Comparison of ENCODE assay signal across 13 cellular contexts in genomic region chr3:150555859-150556436, GRCh38.
"Had no signal": no experiment of that assay in that cellular context is flagged by ENCODE, and none has a peak within 500 bp of the region (broad histone marks: within the 10 kb centered on the region; RNA-seq: fewer than 3 reads in every experiment).

No MANE protein-coding gene starts in this region.

- H3K4me3 ChIP-seq: esophagus muscularis mucosa, pancreas, thyroid gland, uterus had no signal

- ATAC-seq: pancreas had no signal

- H3K36me3 ChIP-seq: uterus had no signal

- H3K27ac Mint-ChIP-seq: activated naive CD4-positive, alpha-beta T cell treated with anti-CD3 and anti-CD28 coated beads for 36 hours; activated T-helper 1 cell treated with anti-CD3 and anti-CD28 coated beads, Interleukin-12 subunit alpha, Interleukin-12 subunit beta, Interleukin-2, Interleukin-4 antibody, amounts not matched to agents 30 ng/mL and 10 ng/mL and 1 ng/mL, durations not matched to agents 14 hours and 24 hours and 36 hours had no signal

- H3K9me3 Mint-ChIP-seq: activated naive CD4-positive, alpha-beta T cell treated with anti-CD3 and anti-CD28 coated beads for 36 hours; activated T-helper 1 cell treated with anti-CD3 and anti-CD28 coated beads, Interleukin-12 subunit alpha, Interleukin-12 subunit beta, Interleukin-2, Interleukin-4 antibody, amounts not matched to agents 30 ng/mL and 10 ng/mL and 1 ng/mL, durations not matched to agents 14 hours and 24 hours and 36 hours had no signal

- H3K27ac ChIP-seq: esophagus muscularis mucosa, pancreas, thyroid gland, uterus, VCaP had no signal

- H3K4me3 Mint-ChIP-seq: activated naive CD4-positive, alpha-beta T cell treated with anti-CD3 and anti-CD28 coated beads for 36 hours; activated T-helper 1 cell treated with anti-CD3 and anti-CD28 coated beads, Interleukin-12 subunit alpha, Interleukin-12 subunit beta, Interleukin-2, Interleukin-4 antibody, amounts not matched to agents 30 ng/mL and 10 ng/mL and 1 ng/mL, durations not matched to agents 14 hours and 24 hours and 36 hours had no signal

- DNase-seq: activated CD4-positive, alpha-beta T cell treated with anti-CD3 and anti-CD28 coated beads for 48 hours; activated naive CD4-positive, alpha-beta T cell treated with anti-CD3 and anti-CD28 coated beads for 36 hours; central memory CD4-positive, alpha-beta T cell; hypothalamus; kidney glomerular epithelial cell; pancreas; stimulated activated CD4-positive, alpha-beta T cell treated with anti-CD3 and anti-CD28 coated beads, Interleukin-2, amount 100 ng/mL, for 48 hours; T1000; thyroid gland; uterus had no signal

- H3K9me3 ChIP-seq: esophagus muscularis mucosa, pancreas, thyroid gland, uterus had no signal

- H3K4me1 ChIP-seq: thyroid gland, uterus had no signal

- H3K27me3 ChIP-seq: esophagus muscularis mucosa, pancreas, thyroid gland, uterus had no signal
